1 cellular context compared by ENCODE assay signal in the genomic region with DNA sequence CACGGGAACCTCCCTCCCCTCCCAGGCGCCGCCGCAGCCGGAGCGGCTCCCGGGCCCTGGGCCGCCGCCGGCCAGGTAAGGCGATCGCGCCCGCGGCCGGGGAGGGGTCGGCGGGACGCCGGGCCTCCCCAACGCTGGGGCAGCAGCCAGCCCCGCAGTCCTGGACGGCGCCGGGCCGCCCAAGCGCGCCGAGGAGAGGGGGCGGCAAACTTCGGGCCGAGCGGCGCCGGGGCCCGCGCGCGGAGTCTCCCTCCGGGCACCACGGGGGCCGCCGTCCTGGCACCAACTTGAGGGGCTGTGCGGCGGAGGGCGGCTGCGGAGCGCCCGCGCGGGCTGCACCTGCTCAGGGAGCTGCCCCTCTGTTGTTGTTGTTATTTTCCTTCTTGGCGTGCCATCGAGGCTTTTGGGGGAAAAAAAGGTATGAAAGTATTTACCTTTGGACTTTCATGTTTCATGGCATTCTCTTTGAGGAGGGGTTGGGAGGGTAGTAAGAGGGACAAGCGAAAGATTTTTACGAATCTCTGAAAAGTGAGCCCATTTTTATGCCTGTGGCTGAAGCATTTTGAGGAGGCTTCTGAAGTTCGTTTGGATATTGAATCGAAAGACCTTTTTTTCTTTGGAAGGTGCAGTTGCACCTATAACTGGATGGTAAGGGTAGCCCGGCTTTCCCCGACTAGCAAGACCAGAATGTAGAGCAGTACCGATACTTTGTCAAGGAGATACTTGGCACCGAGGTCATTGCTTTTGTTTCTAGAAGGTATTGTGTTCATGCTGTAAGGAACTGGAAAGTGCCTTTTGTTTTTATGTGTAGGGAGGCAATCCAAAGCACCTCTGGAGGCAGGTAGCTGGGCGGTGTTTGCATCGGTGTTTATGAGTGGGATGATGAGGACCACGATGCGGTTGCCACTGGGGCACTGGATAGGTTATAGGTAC.
TF ChIP-seq lines count a peak whose summit lies in the region.

Gene RNF182 (plus strand): TSS at position 4 of the 933 bp plus-strand sequence. CDS start 52,168 bp downstream, outside the sequence.

TF ChIP-seq in SK-N-SH, 30 proteins besides CTCF, POLR2A, EP300 and RAD21 (continued from another document):
- TF ChIP-seq SMC3 (IDR thresholded peaks at IDR 0.05; ENCODE audit: low read depth, low read length) = no peak
- TF ChIP-seq GATA2 (CRISPR knock-in tag; IDR thresholded peaks at IDR 0.05) = no peak
- no peak for TF ChIP-seq FOSL2 (IDR thresholded peaks at IDR 0.05; ENCODE audit: borderline replicate concordance, low read depth)
- no peak for TF ChIP-seq GABPA (IDR thresholded peaks at IDR 0.05; ENCODE audit: low read depth)
- no peak for TF ChIP-seq NFIC (IDR thresholded peaks at IDR 0.05; ENCODE audit: borderline replicate concordance)
- no peak for TF ChIP-seq CHD2 (IDR thresholded peaks at IDR 0.05; ENCODE audit: low read length, partially characterized antibody)
- TF ChIP-seq TEAD4 (IDR thresholded peaks at IDR 0.05; ENCODE audit: borderline replicate concordance, insufficient read depth) = no peak
- no peak for TF ChIP-seq TAF1 (IDR thresholded peaks at IDR 0.05; ENCODE audit: borderline replicate concordance, low read depth, low read length)
